18 cellular contexts compared by ENCODE assay signal in the genomic region with DNA sequence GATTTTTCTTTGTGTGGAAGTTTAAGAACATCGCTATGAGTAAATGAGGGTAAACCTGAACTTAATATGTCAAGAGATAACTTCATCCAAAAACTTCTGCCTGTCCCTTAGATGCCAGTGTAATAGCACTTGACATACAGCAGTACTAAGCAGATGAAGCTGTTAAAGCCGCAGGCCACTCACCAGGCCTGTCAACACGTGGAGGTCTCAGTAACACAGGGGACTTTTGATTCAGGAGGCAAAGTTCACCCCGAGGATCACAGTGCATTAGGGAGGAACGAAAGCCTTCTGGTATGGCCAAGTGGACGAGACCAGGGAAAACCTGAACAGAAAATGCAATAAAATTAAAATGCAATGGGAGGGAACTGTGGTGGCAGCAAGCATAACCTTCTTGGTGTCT.
"Had no signal": no experiment of that assay in that cellular context is flagged by ENCODE, and none has a peak within 500 bp of the region (broad histone marks: within the 10 kb centered on the region; RNA-seq: fewer than 3 reads in every experiment).

No MANE protein-coding gene starts in this region.

- DNase-seq: dermis blood vessel endothelial cell; dorsolateral prefrontal cortex; effector CD4-positive, alpha-beta T cell; effector memory CD4-positive, alpha-beta T cell; foreskin keratinocyte; heart left ventricle; hypothalamus; immature natural killer cell; islet precursor cell; kidney; kidney glomerular epithelial cell; left colon; left ventricle myocardium inferior; lower lobe of right lung; mucosa of descending colon; naive B cell; naive thymus-derived CD8-positive, alpha-beta T cell had no signal

- ATAC-seq: foreskin keratinocyte; gastroesophageal sphincter; heart left ventricle; left colon; lower lobe of right lung; mucosa of descending colon; naive thymus-derived CD8-positive, alpha-beta T cell had no signal
